In genomic region chr17:44110011-44110686, GRCh38 we compare ENCODE assay signal across 10 cellular contexts. TPM values are rescaled to one million over a fixed set of nuclear protein-coding genes. Genes with fewer than 3 reads are reported as not detected.
DNase-seq lines count a peak whose midpoint lies in the region; ATAC-seq, FAIRE-seq and TF ChIP-seq lines count a peak whose summit lies in the region.
"Had no signal": no experiment of that assay in that cellular context is flagged by ENCODE, and none has a peak within 500 bp of the region (broad histone marks: within the 10 kb centered on the region; RNA-seq: fewer than 3 reads in every experiment).

No MANE protein-coding gene starts in this region.

- BruUV-seq in K562 (replicated peaks; lab: Mats Ljungman, UMichigan) = no TSS peak

- no peak for TF ChIP-seq EP300 in K562 (IDR thresholded peaks at IDR 0.05; ENCODE audit: low read length)

- FAIRE-seq in K562 (lab: Jason Lieb, UNC) (no peak), RCC 7860 (lab: Jason Lieb, UNC) (no peak)

- H3K36me3 ChIP-seq in heart left ventricle = peaks cover 0 to 21% (median 14%) of the 10 kb centered on the region in 9 donors
- no peaks in the 10 kb centered on the region; the same call in 2 of the 3 replicates for H3K36me3 ChIP-seq in K562 (ENCODE audit: control insufficient read depth, insufficient read depth, low read length)
- H3K36me3 ChIP-seq in mesodermal cell (ENCODE audit: control insufficient read depth, insufficient read depth, low read length) = peaks cover 26% of the 10 kb centered on the region
- H3K36me3 ChIP-seq in upper lobe of right lung = peaks cover 16% of the 10 kb centered on the region

- no peaks in the 10 kb centered on the region for H3K27me3 ChIP-seq in heart left ventricle
- H3K27me3 ChIP-seq in K562 (ENCODE audit: control insufficient read depth in 2 of 2, insufficient read depth in 2 of 2, low read length in 2 of 2) = no peaks in the 10 kb centered on the region
- H3K27me3 ChIP-seq in upper lobe of right lung = no peaks in the 10 kb centered on the region

- H2AFZ ChIP-seq in K562 (ENCODE audit: low read depth, low read length) = no peak overlapping the region

- H3K4me3 ChIP-seq in heart left ventricle (peak overlapping the region; percentile 43 to 71 (median 56)), K562 (no peak overlapping the region), mesodermal cell (ENCODE audit: extremely low read depth, insufficient read depth, low read length, poor library complexity, severe bottlenecking) (peak overlapping the region; percentile 20), upper lobe of right lung (peak overlapping the region; percentile 52)

- CTCF ChIA-PET in K562 (lab: Yijun Ruan, JAX; ENCODE audit: low intra/inter-chr PET ratio) = no interaction called here

- DNase-seq in heart left ventricle (no peak), left cardiac atrium (no peak), K562 (ENCODE audit: extremely low read depth in 1 of 4, low spot score in 3 of 4) (no peak), upper lobe of right lung (no peak), dedifferentiated amniotic fluid mesenchymal stem cell (ENCODE audit: extremely low spot score) (no peak), putamen (ENCODE audit: low spot score) (no peak), RCC 7860 (ENCODE audit: low spot score) (no peak)
- DNase-seq: CD4-positive, CD25-positive, alpha-beta regulatory T cell; stimulated activated CD4-positive, alpha-beta T cell treated with anti-CD3 and anti-CD28 coated beads, Interleukin-4, amount 100 ng/mL, for 1 hour had no signal

- peaks cover 12% of the 10 kb centered on the region for H3K9me1 ChIP-seq in K562 (ENCODE audit: control insufficient read depth, insufficient read depth, low read length)

- intact Hi-C loops in heart left ventricle (cut with DNase I) (loop anchor here in 5 of 10 donors (5.0 to 10.0 kb wide), 5 partner anchors 38 to 165 kb away; partner anchors contain the start of genes G6PC3 (in 3 of the 5), TMEM101 (in 3 of the 5), NAGS (in 1 of the 5) and PPY (in 1 of the 5)), left cardiac atrium (cut with DNase I) (loop anchor here in 1 of 2 donors (5.0 kb wide), 1 partner anchor 38 kb away; the partner anchor contains the start of gene G6PC3), K562 (cut with micrococcal nuclease) (no loop called here), upper lobe of right lung (cut with DNase I) (no loop called here)

- in situ Hi-C loops in K562 (cut with MboI) = no loop called here

- H3K79me2 ChIP-seq in K562 (ENCODE audit: control insufficient read depth, insufficient read depth, low read length) = peaks cover 5% of the 10 kb centered on the region; the same call in 1 of the 3 replicates

- H3K9ac ChIP-seq in K562 (ENCODE audit: insufficient read depth in 1 of 2, low read depth in 2 of 2, low read length in 2 of 2) = peak overlapping the region in 1 of 2 experiments; percentile 89; a peak in 2 of 4 replicates

- POLR2A ChIA-PET in K562 (lab: Yijun Ruan, JAX) = interaction anchor here (1.3 to 5.8 kb wide), 4 partner anchors 10 to 20 kb away, joined by 3 to 49 read pairs (median 14); partner anchors contain the start of gene HDAC5

- H3K9me3 ChIP-seq in heart left ventricle (no peaks in the 10 kb centered on the region), K562 (replicated peaks; ENCODE audit: control insufficient read depth, insufficient read depth, low read depth, low read length) (no peaks in the 10 kb centered on the region), mesodermal cell (ENCODE audit: control insufficient read depth, low read length) (no peaks in the 10 kb centered on the region), upper lobe of right lung (no peaks in the 10 kb centered on the region)

- TF ChIP-seq CTCF in heart left ventricle (IDR thresholded peaks at IDR 0.05) (no peak), K562 (IDR thresholded peaks at IDR 0.05 in 2 of 3, conservative IDR thresholded peaks at IDR 0.05 in 1 of 3; ENCODE audit: insufficient read depth in 2 of 3, low read depth in 1 of 3, low read length in 3 of 3) (no peak), upper lobe of right lung (IDR thresholded peaks at IDR 0.05) (no peak)

- TF ChIP-seq POLR2A in heart left ventricle (IDR thresholded peaks at IDR 0.05) (no peak), K562 (conservative IDR thresholded peaks at IDR 0.05) (no peak)

- WGBS in heart left ventricle, 4 donors = 41 to 49% (median 46%) methylated on average over 8 to 10 of the region's 10 CpGs
- WGBS in K562 (ENCODE audit: insufficient coverage, low coverage, missing lambda C conversion rate) = 63% methylated on average over 8 of the region's 10 CpGs
- 88 to 94% methylated on average over 8 of the region's 10 CpGs for WGBS in mesodermal cell (ENCODE audit: insufficient coverage in 2 of 2), 2 experiments

- peaks cover 20 to 99% (median 91%) of the 10 kb centered on the region in 12 donors for H3K4me1 ChIP-seq in heart left ventricle
- H3K4me1 ChIP-seq in K562 (replicated peaks in 1 of 2; ENCODE audit: control insufficient read depth in 2 of 2, insufficient read depth in 2 of 2, low read length in 2 of 2) = peaks cover 38 to 56% of the 10 kb centered on the region in 2 experiments
- peaks cover 80% of the 10 kb centered on the region for H3K4me1 ChIP-seq in mesodermal cell (ENCODE audit: control insufficient read depth, insufficient read depth, low read length, poor library complexity, severe bottlenecking)
- peaks cover 62% of the 10 kb centered on the region for H3K4me1 ChIP-seq in upper lobe of right lung

- 0 out of 2 replicates have a peak overlapping the region, but pooled peaks have one; percentile 61 for H3K4me2 ChIP-seq in K562 (ENCODE audit: insufficient read depth, low read length)

- H4K20me1 ChIP-seq in K562 (replicated peaks; ENCODE audit: control insufficient read depth, insufficient read depth, low read length) = peaks cover 8% of the 10 kb centered on the region; the same call in 1 of the 2 replicates

- TF ChIP-seq RAD21 in K562 (CRISPR knock-in tag; conservative IDR thresholded peaks at IDR 0.05 in 1 of 2, IDR thresholded peaks at IDR 0.05 in 1 of 2) = no peak

- ATAC-seq in heart left ventricle (no peak), left cardiac atrium (no peak), K562 (no peak), upper lobe of right lung (no peak)

- H3K27ac ChIP-seq in heart left ventricle (peak overlapping the region; percentile 84 to 97 (median 93)), K562 (ENCODE audit: extremely low read depth, low read depth, low read length) (no peak overlapping the region), mesodermal cell (ENCODE audit: low read depth, low read length, severe bottlenecking) (no peak overlapping the region), upper lobe of right lung (peak overlapping the region; percentile 52)

RNA-seq across cellular contexts. Expression of gene HDAC5, which starts 13.3 kb away (rescaled TPM):
- 100 to 1,000 TPM in 2 of 9 donors, 10 to 100 TPM in 7; 54.6 to 283 (median 70.1) TPM for total RNA-seq in heart left ventricle
- 10 to 100 TPM; 64.2 to 91.0 TPM for polyA plus RNA-seq in heart left ventricle
- 10 to 100 TPM; 39.2 to 57.9 TPM for total RNA-seq in left cardiac atrium
- 27.5 and 79.4 TPM in 2 replicates for total RNA-seq in K562 (2011; cell fraction: chromatin; rRNA removed; ENCODE audit: low replicate concordance)
- 54.3 and 56.9 TPM in 2 replicates for total RNA-seq in K562 (2011; cell fraction: nucleolus; rRNA removed)
- total RNA-seq in K562 (2011; cell fraction: nucleoplasm; rRNA removed) = 39.6 and 46.3 TPM in 2 replicates
- 26.2 and 29.6 TPM in 2 replicates for total RNA-seq in K562 (2014; rRNA removed)
- total RNA-seq in K562 (2014; rRNA removed; fragmentation: Illumina TruSeq; extraction: Trizol) = 4.7 and 6.5 TPM in 2 replicates
- 8.0 and 8.7 TPM in 2 replicates for total RNA-seq in K562 (2015; rRNA removed; fragmentation: Illumina TruSeq; extraction: Trizol)
- total RNA-seq in K562 (2021) = 23.1 and 25.1 TPM in 2 replicates
- polyA plus RNA-seq in K562 (2011; rRNA removed) = 24.0 and 36.0 TPM in 2 replicates
- 31.1 and 42.9 TPM in 2 replicates for polyA plus RNA-seq in K562 (2011; cell fraction: cytosol; rRNA removed)
- 34.0 and 43.6 TPM in 2 replicates for polyA plus RNA-seq in K562 (2011; cell fraction: nucleus; rRNA removed)
- polyA plus RNA-seq in K562 (2012) = 18.3 and 32.1 TPM in 2 replicates
- 16.4 and 20.5 TPM in 2 replicates for polyA plus RNA-seq in K562 (2014; fragmentation: Illumina TruSeq; extraction: Trizol)
- under 1 TPM; 0.45 to 0.73 TPM for polyA plus RNA-seq in K562 (2014; fragmentation: Nextera tagmentation; extraction: Ambion mirVana)
- 18.6 and 20.2 TPM in 2 replicates for polyA plus RNA-seq in K562 (2014; rRNA removed)
- polyA minus RNA-seq in K562 (2011; rRNA and poly(A)+ RNA removed) = 17.7 and 29.2 TPM in 2 replicates
- polyA minus RNA-seq in K562 (2011; cell fraction: cytosol; rRNA and poly(A)+ RNA removed) = 26.6 and 29.1 TPM in 2 replicates
- polyA minus RNA-seq in K562 (2011; cell fraction: nucleus; rRNA and poly(A)+ RNA removed) = 16.2 and 17.5 TPM in 2 replicates
- polyA plus RNA-seq in mesodermal cell (2013, experiment 1 of 2) = 93.2 TPM
- 80.8 TPM for polyA plus RNA-seq in mesodermal cell (2013, experiment 2 of 2)
- total RNA-seq in upper lobe of right lung = 55.3 TPM

RNA-seq across cellular contexts. Expression of gene HROB, which starts 31.6 kb away (rescaled TPM):
- 1 to 10 TPM in 4 of 9 donors, under 1 TPM in 5; 0.47 to 5.8 (median 0.84) TPM for total RNA-seq in heart left ventricle
- polyA plus RNA-seq in heart left ventricle = under 1 TPM; 0.34 to 0.42 TPM
- total RNA-seq in left cardiac atrium = 1 to 10 TPM; 1.1 to 1.3 TPM
- 57.8 and 130 TPM in 2 replicates for total RNA-seq in K562 (2011; cell fraction: chromatin; rRNA removed; ENCODE audit: low replicate concordance)
- total RNA-seq in K562 (2011; cell fraction: nucleolus; rRNA removed) = 60.3 and 68.5 TPM in 2 replicates
- 45.9 and 50.4 TPM in 2 replicates for total RNA-seq in K562 (2011; cell fraction: nucleoplasm; rRNA removed)
- 10.4 and 15.0 TPM in 2 replicates for total RNA-seq in K562 (2014; rRNA removed)
- total RNA-seq in K562 (2014; rRNA removed; fragmentation: Illumina TruSeq; extraction: Trizol) = 7.1 and 9.3 TPM in 2 replicates
- total RNA-seq in K562 (2015; rRNA removed; fragmentation: Illumina TruSeq; extraction: Trizol) = 9.6 and 9.8 TPM in 2 replicates
- 17.5 and 20.1 TPM in 2 replicates for total RNA-seq in K562 (2021)
- polyA plus RNA-seq in K562 (2011; rRNA removed) = 11.9 and 25.9 TPM in 2 replicates
- 22.0 and 24.6 TPM in 2 replicates for polyA plus RNA-seq in K562 (2011; cell fraction: cytosol; rRNA removed)
- 34.5 and 44.9 TPM in 2 replicates for polyA plus RNA-seq in K562 (2011; cell fraction: nucleus; rRNA removed)
- polyA plus RNA-seq in K562 (2012) = 11.8 and 18.1 TPM in 2 replicates
- 18.9 and 19.5 TPM in 2 replicates for polyA plus RNA-seq in K562 (2014; fragmentation: Illumina TruSeq; extraction: Trizol)
- 1 to 10 TPM; 6.6 to 6.7 TPM for polyA plus RNA-seq in K562 (2014; fragmentation: Nextera tagmentation; extraction: Ambion mirVana)
- 10.6 and 13.5 TPM in 2 replicates for polyA plus RNA-seq in K562 (2014; rRNA removed)
- 21.5 and 22.0 TPM in 2 replicates for polyA minus RNA-seq in K562 (2011; rRNA and poly(A)+ RNA removed)
- polyA minus RNA-seq in K562 (2011; cell fraction: cytosol; rRNA and poly(A)+ RNA removed) = 15.9 and 16.5 TPM in 2 replicates
- polyA minus RNA-seq in K562 (2011; cell fraction: nucleus; rRNA and poly(A)+ RNA removed) = 10.0 and 13.3 TPM in 2 replicates
- polyA plus RNA-seq in mesodermal cell (2013, experiment 1 of 2) = 9.4 TPM
- 7.0 TPM for polyA plus RNA-seq in mesodermal cell (2013, experiment 2 of 2)
- 0.35 TPM for total RNA-seq in upper lobe of right lung

RNA-seq across cellular contexts. Expression of gene G6PC3, which starts 39.6 kb away (rescaled TPM):
- total RNA-seq in heart left ventricle = 10 to 100 TPM; 28.5 to 46.5 (median 36.6) TPM
- polyA plus RNA-seq in heart left ventricle = 10 to 100 TPM; 52.4 to 75.1 TPM
- total RNA-seq in left cardiac atrium = 10 to 100 TPM; 32.9 to 44.4 TPM
- total RNA-seq in K562 (2011; cell fraction: chromatin; rRNA removed; ENCODE audit: low replicate concordance) = 33.6 and 98.9 TPM in 2 replicates
- 135 and 137 TPM in 2 replicates for total RNA-seq in K562 (2011; cell fraction: nucleolus; rRNA removed)
- 99.2 and 101 TPM in 2 replicates for total RNA-seq in K562 (2011; cell fraction: nucleoplasm; rRNA removed)
- total RNA-seq in K562 (2014; rRNA removed) = 31.1 and 37.6 TPM in 2 replicates
- total RNA-seq in K562 (2014; rRNA removed; fragmentation: Illumina TruSeq; extraction: Trizol) = 11.4 and 11.6 TPM in 2 replicates
- 24.1 and 26.8 TPM in 2 replicates for total RNA-seq in K562 (2015; rRNA removed; fragmentation: Illumina TruSeq; extraction: Trizol)
- 41.9 and 47.4 TPM in 2 replicates for total RNA-seq in K562 (2021)
- polyA plus RNA-seq in K562 (2011; rRNA removed) = 46.6 and 55.1 TPM in 2 replicates
- polyA plus RNA-seq in K562 (2011; cell fraction: cytosol; rRNA removed) = 121 and 218 TPM in 2 replicates
- 51.8 and 71.7 TPM in 2 replicates for polyA plus RNA-seq in K562 (2011; cell fraction: nucleus; rRNA removed)
- polyA plus RNA-seq in K562 (2012) = 62.0 and 81.3 TPM in 2 replicates
- 49.5 and 60.5 TPM in 2 replicates for polyA plus RNA-seq in K562 (2014; fragmentation: Illumina TruSeq; extraction: Trizol)
- polyA plus RNA-seq in K562 (2014; fragmentation: Nextera tagmentation; extraction: Ambion mirVana) = 10 to 100 TPM; 10.4 to 14.8 TPM
- polyA plus RNA-seq in K562 (2014; rRNA removed) = 56.3 and 57.8 TPM in 2 replicates
- 31.6 and 48.8 TPM in 2 replicates for polyA minus RNA-seq in K562 (2011; rRNA and poly(A)+ RNA removed)
- 44.7 and 61.0 TPM in 2 replicates for polyA minus RNA-seq in K562 (2011; cell fraction: cytosol; rRNA and poly(A)+ RNA removed)
- polyA minus RNA-seq in K562 (2011; cell fraction: nucleus; rRNA and poly(A)+ RNA removed) = 24.7 and 25.6 TPM in 2 replicates
- 113 TPM for polyA plus RNA-seq in mesodermal cell (2013, experiment 1 of 2)
- 95.1 TPM for polyA plus RNA-seq in mesodermal cell (2013, experiment 2 of 2)
- 39.7 TPM for total RNA-seq in upper lobe of right lung

RNA-seq across cellular contexts. Expression of gene LSM12, which starts 43.7 kb away (rescaled TPM):
- total RNA-seq in heart left ventricle (10 to 100 TPM; 38.4 to 55.6 (median 44.1) TPM), left cardiac atrium (10 to 100 TPM; 39.4 to 57.5 TPM), K562 (2014; rRNA removed) (53.0 and 71.1 TPM in 2 replicates), K562 (2014; rRNA removed; fragmentation: Illumina TruSeq; extraction: Trizol) (78.4 and 82.8 TPM in 2 replicates), K562 (2015; rRNA removed; fragmentation: Illumina TruSeq; extraction: Trizol) (95.0 and 102 TPM in 2 replicates), K562 (2021) (104 and 108 TPM in 2 replicates), upper lobe of right lung (39.8 TPM)
- polyA plus RNA-seq in heart left ventricle (10 to 100 TPM; 30.8 to 41.2 TPM), K562 (2011; rRNA removed) (66.3 and 82.2 TPM in 2 replicates), K562 (2014; fragmentation: Illumina TruSeq; extraction: Trizol) (98.5 and 124 TPM in 2 replicates), K562 (2014; fragmentation: Nextera tagmentation; extraction: Ambion mirVana) (100 to 1,000 TPM in 1 of 2 experiments, 10 to 100 TPM in 1; 89.3 to 258 TPM), K562 (2014; rRNA removed) (70.0 and 80.9 TPM in 2 replicates)
- total RNA-seq in K562 (2011; cell fraction: chromatin; rRNA removed; ENCODE audit: low replicate concordance) = 48.1 and 49.0 TPM in 2 replicates
- 32.9 and 33.7 TPM in 2 replicates for total RNA-seq in K562 (2011; cell fraction: nucleolus; rRNA removed)
- total RNA-seq in K562 (2011; cell fraction: nucleoplasm; rRNA removed) = 64.8 and 108 TPM in 2 replicates
- polyA plus RNA-seq in K562 (2011; cell fraction: cytosol; rRNA removed) = 56.4 and 75.0 TPM in 2 replicates
- polyA plus RNA-seq in K562 (2011; cell fraction: nucleus; rRNA removed) = 32.9 and 38.2 TPM in 2 replicates
- polyA plus RNA-seq in K562 (2012) = 40.9 and 63.3 TPM in 2 replicates
- 133 and 173 TPM in 2 replicates for polyA minus RNA-seq in K562 (2011; rRNA and poly(A)+ RNA removed)
- polyA minus RNA-seq in K562 (2011; cell fraction: cytosol; rRNA and poly(A)+ RNA removed) = 44.4 and 52.5 TPM in 2 replicates
- polyA minus RNA-seq in K562 (2011; cell fraction: nucleus; rRNA and poly(A)+ RNA removed) = 11.3 and 24.1 TPM in 2 replicates
- polyA plus RNA-seq in mesodermal cell (2013, experiment 1 of 2) = 56.3 TPM
- polyA plus RNA-seq in mesodermal cell (2013, experiment 2 of 2) = 60.4 TPM

Comparison
In these comparisons a context has a peak if more than half of its experiments do, and no peak if none do; other contexts are left out.
1. H3K27ac ChIP-seq: peak in heart left ventricle (12 of 12) and upper lobe of right lung (single experiment); none in K562 (single experiment) and mesodermal cell (single experiment).